Comparison of ENCODE assay signal across 8 cellular contexts in the genomic region with DNA sequence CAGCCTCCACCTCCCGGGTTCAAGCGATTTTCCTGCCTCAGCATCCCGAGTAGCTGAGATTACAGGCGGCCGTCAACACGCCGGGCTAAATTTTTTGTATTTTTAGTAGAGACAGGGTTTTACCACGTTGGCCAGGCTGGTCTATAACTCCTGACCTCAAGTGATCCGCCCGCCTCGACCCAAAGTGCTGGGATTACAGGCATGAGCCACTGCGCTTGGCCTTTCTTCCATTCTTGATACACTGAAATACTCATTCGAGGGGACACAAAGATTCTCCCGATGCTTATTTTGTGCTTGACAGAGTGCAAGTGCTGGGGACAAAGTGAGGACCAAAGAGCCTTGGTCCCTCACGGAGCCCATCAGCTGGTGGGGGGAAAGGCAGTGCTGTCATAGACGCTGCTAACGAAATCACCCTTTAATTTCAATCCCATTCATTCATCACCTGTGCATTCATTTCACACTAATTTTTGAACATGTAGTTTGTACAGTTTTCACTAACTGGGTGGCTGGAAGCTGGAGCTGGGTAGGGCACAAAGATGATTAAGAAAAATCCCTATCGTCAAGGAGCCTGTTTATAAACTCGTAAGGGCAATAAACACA. TPM values are rescaled to one million over a fixed set of nuclear protein-coding genes. Genes with fewer than 3 reads are reported as not detected.
A peak's percentile ranks its signal among the peaks of the same experiment; 100 is the strongest.
DNase-seq lines count a peak whose midpoint lies in the region; ATAC-seq and TF ChIP-seq lines count a peak whose summit lies in the region.

No MANE protein-coding gene starts in this region.

- H3K27me3 Mint-ChIP-seq in brain: peaks cover 29% of the 10 kb centered on the region

- peaks cover 37% of the 10 kb centered on the region for H3K4me1 Mint-ChIP-seq in brain

- no peaks in the 10 kb centered on the region for H3K9me3 Mint-ChIP-seq in brain

- H3K36me3 ChIP-seq in heart right ventricle: no peaks in the 10 kb centered on the region
- H3K36me3 ChIP-seq in mesodermal cell (ENCODE audit: control insufficient read depth, insufficient read depth, low read length): peaks cover 17% of the 10 kb centered on the region
- no peaks in the 10 kb centered on the region for H3K36me3 ChIP-seq in uterus

- intact Hi-C loops in heart right ventricle (cut with DNase I): no loop called here
- intact Hi-C loops in cardiac septum (cut with DNase I): loop anchor here (1.0 kb wide), 1 partner anchor 63 kb away; the partner anchor contains the start of genes PEX1 and RBM48
- intact Hi-C loops in uterus (cut with DNase I; ENCODE audit: low total_unique reads): no loop called here

- H3K4me3 ChIP-seq in heart right ventricle (peak overlapping the region; percentile 47 to 97 (median 84)), mesodermal cell (ENCODE audit: extremely low read depth, insufficient read depth, low read length, poor library complexity, severe bottlenecking) (peak overlapping the region; percentile 97), uterus (peak overlapping the region; percentile 85 to 89)

- H3K4me1 ChIP-seq in heart right ventricle: peaks cover 0 to 41% (median 31%) of the 10 kb centered on the region in 9 donors
- H3K4me1 ChIP-seq in mesodermal cell (ENCODE audit: control insufficient read depth, insufficient read depth, low read length, poor library complexity, severe bottlenecking): peaks cover 4% of the 10 kb centered on the region
- peaks cover 4% of the 10 kb centered on the region in 2 donors for H3K4me1 ChIP-seq in uterus

- peak overlapping the region in 8 of 10 donors; percentile 86 to 97 (median 91) for H3K27ac ChIP-seq in heart right ventricle
- no peak overlapping the region for H3K27ac ChIP-seq in mesodermal cell (ENCODE audit: low read depth, low read length, severe bottlenecking)
- peak overlapping the region; percentile 77 to 88 for H3K27ac ChIP-seq in uterus

- no peaks in the 10 kb centered on the region for H3K27me3 ChIP-seq in heart right ventricle
- H3K27me3 ChIP-seq in uterus: no peaks in the 10 kb centered on the region

- no peak for DNase-seq in heart right ventricle
- DNase-seq in cardiac septum (ENCODE audit: low spot score): no peak
- no peak for DNase-seq in uterus
- no peak for DNase-seq in epidermal melanocyte (ENCODE audit: insufficient read length, low spot score)
- no peak for DNase-seq in HK-2 (ENCODE audit: unreplicated experiment)
- no peak for DNase-seq in NCI-H2227 treated with DMSO at 0.1 percent for 48 hours (lab: John Stamatoyannopoulos, UW)

- H3K27ac Mint-ChIP-seq in brain: peak overlapping the region in 3 of 5 experiments; percentile 29 to 54 (median 44)

- no peak for TF ChIP-seq POLR2A in uterus (IDR thresholded peaks at IDR 0.05)

- H3K9me3 ChIP-seq in heart right ventricle (no peaks in the 10 kb centered on the region), mesodermal cell (ENCODE audit: control insufficient read depth, low read length) (no peaks in the 10 kb centered on the region), uterus (no peaks in the 10 kb centered on the region)

- H3K36me3 Mint-ChIP-seq in brain: peaks cover 5% of the 10 kb centered on the region

- 36 to 38% methylated on average over 19 of the region's 19 CpGs for whole genome bisulfite sequencing in heart right ventricle, 2 donors
- 41 to 48% methylated on average over 15 to 17 of the region's 19 CpGs for WGBS in mesodermal cell (ENCODE audit: insufficient coverage in 2 of 2), 2 experiments

- TF ChIP-seq CTCF in heart right ventricle (IDR thresholded peaks at IDR 0.05) (no peak), brain (conservative IDR thresholded peaks at IDR 0.05) (no peak), uterus (IDR thresholded peaks at IDR 0.05) (no peak)

- ATAC-seq in heart right ventricle: no peak

- H3K4me3 Mint-ChIP-seq in brain: peak overlapping the region; percentile 77 to 92 (median 89)

RNA-seq across cellular contexts. Expression of gene FAM133B, which starts 0.6 kb away (rescaled TPM):
- total RNA-seq in heart right ventricle (10 to 100 TPM in 4 of 10 donors, 1 to 10 TPM in 6; 8.0 to 16.1 (median 9.8) TPM), cardiac septum (11.9 TPM), uterus (10 to 100 TPM in 3 of 4 donors, 1 to 10 TPM in 1; 7.2 to 42.9 (median 34.3) TPM)
- polyA plus RNA-seq in heart right ventricle (10 to 100 TPM in 1 of 2 donors, 1 to 10 TPM in 1; 8.4 to 37.0 TPM), brain (ENCODE audit: insufficient read depth, low read depth, low replicate concordance) (10.0 TPM)
- polyA plus RNA-seq in mesodermal cell (2013, experiment 1 of 2): 20.7 TPM
- 22.6 TPM for polyA plus RNA-seq in mesodermal cell (2013, experiment 2 of 2)
